ENCODE assay signal across 7 cellular contexts in the genomic region with DNA sequence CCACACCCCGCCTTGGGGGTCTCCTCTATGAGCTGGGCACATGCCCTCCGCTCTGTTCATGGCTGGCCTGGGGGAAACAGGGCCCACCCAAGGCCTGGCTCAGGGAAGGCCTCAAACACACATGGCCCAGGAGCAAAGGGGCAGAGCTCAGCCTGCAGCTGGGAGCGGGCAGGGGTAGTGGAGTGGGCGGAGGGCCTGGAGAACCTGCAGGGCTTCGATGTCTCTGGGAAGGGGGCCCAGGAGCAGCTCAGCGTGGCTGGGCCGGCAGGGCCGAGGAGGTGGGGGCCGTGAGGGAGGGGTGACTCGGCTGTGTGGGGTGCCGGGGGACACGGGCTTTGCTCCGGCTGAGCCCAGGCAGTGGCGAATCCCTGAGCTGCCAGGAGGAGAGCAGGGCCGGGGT. TPM values are rescaled to one million over a fixed set of nuclear protein-coding genes. Genes with fewer than 3 reads are reported as not detected.
A peak's percentile ranks its signal among the peaks of the same experiment; 100 is the strongest.
DNase-seq lines count a peak whose midpoint lies in the region; ATAC-seq and TF ChIP-seq lines count a peak whose summit lies in the region.
"Not testable (repeated sequence)": the region's sequence is repeated elsewhere in the genome, so short reads cannot be mapped to it uniquely, and the experiment has no call there.

No MANE protein-coding gene starts in this region.

- not testable (repeated sequence) for H3K9me2 ChIP-seq in OCI-LY1 (ENCODE audit: low read depth, low read length)

- POLR2A ChIA-PET in activated B cell treated with CpG ODN at 0.5 μM for 24 hours (lab: Charles Lee), result not testable (repeated sequence)

- not testable (repeated sequence) for H3K36me3 Mint-ChIP-seq in activated B cell treated with CpG ODN at 0.5 μM for 24 hours (ENCODE audit: low read depth)
- H3K36me3 Mint-ChIP-seq in endothelial cell (ENCODE audit: low read depth, unreplicated experiment), result peaks cover 47% of the 10 kb centered on the region
- H3K36me3 Mint-ChIP-seq in stimulated activated naive B cell treated with anti-CD40 and anti-IgM and Interleukin-4, amounts not matched to agents 10 μg/mL and 1 μg/mL and 100 μg/mL, for 72 hours, result peaks cover 31 to 42% of the 10 kb centered on the region in 2 donors

- H3K27me3 Mint-ChIP-seq in activated B cell treated with CpG ODN at 0.5 μM for 24 hours; stimulated activated naive B cell treated with anti-CD40 and anti-IgM and Interleukin-4, amounts not matched to agents 10 μg/mL and 1 μg/mL and 100 μg/mL, for 72 hours: not testable (repeated sequence)
- peaks cover 43% of the 10 kb centered on the region for H3K27me3 Mint-ChIP-seq in endothelial cell (ENCODE audit: unreplicated experiment)

- H3K9ac ChIP-seq in BLaER1, result not testable (repeated sequence)
- peak overlapping the region; percentile 30; the same call in 1 of the 2 replicates for H3K9ac ChIP-seq in KMS-11
- peak overlapping the region; percentile 62 for H3K9ac ChIP-seq in OCI-LY1 (ENCODE audit: low read length)

- not testable (repeated sequence) for H3K9me3 ChIP-seq in BLaER1; OCI-LY1 (ENCODE audit: low read length)

- peaks cover 30% of the 10 kb centered on the region for H3K79me2 ChIP-seq in KMS-11 (ENCODE audit: insufficient read depth, low read depth)
- H3K79me2 ChIP-seq in OCI-LY1 (ENCODE audit: insufficient read depth, low read length), result not testable (repeated sequence)

- H3K4me1 Mint-ChIP-seq in activated B cell treated with CpG ODN at 0.5 μM for 24 hours, result peaks cover 65% of the 10 kb centered on the region
- not testable (repeated sequence) for H3K4me1 Mint-ChIP-seq in endothelial cell (ENCODE audit: unreplicated experiment)
- H3K4me1 Mint-ChIP-seq in stimulated activated naive B cell treated with anti-CD40 and anti-IgM and Interleukin-4, amounts not matched to agents 10 μg/mL and 1 μg/mL and 100 μg/mL, for 72 hours, result peaks cover 59 to 67% of the 10 kb centered on the region in 2 donors

- H4K20me1 ChIP-seq in BLaER1; KMS-11 (ENCODE audit: insufficient read depth); OCI-LY1 (ENCODE audit: insufficient read depth, low read length): not testable (repeated sequence)

- H3F3A ChIP-seq in OCI-LY1 (ENCODE audit: insufficient read depth, low read length), result not testable (repeated sequence)

- H3K27ac Mint-ChIP-seq in activated B cell treated with CpG ODN at 0.5 μM for 24 hours, result peak overlapping the region; percentile 94
- not testable (repeated sequence) for H3K27ac Mint-ChIP-seq in endothelial cell (ENCODE audit: unreplicated experiment)
- peak overlapping the region; percentile 98 for H3K27ac Mint-ChIP-seq in stimulated activated naive B cell treated with anti-CD40 and anti-IgM and Interleukin-4, amounts not matched to agents 10 μg/mL and 1 μg/mL and 100 μg/mL, for 72 hours

- H3K4me3 Mint-ChIP-seq in activated B cell treated with CpG ODN at 0.5 μM for 24 hours, result not testable (repeated sequence)
- peak overlapping the region; percentile 77 for H3K4me3 Mint-ChIP-seq in endothelial cell (ENCODE audit: unreplicated experiment)
- peak overlapping the region in 1 of 2 donors; percentile 70 for H3K4me3 Mint-ChIP-seq in stimulated activated naive B cell treated with anti-CD40 and anti-IgM and Interleukin-4, amounts not matched to agents 10 μg/mL and 1 μg/mL and 100 μg/mL, for 72 hours

- not testable (repeated sequence) for H3K27me3 ChIP-seq in BLaER1; KMS-11 (ENCODE audit: insufficient read depth, low read depth); OCI-LY1 (ENCODE audit: insufficient read depth, low read length)

- H3K4me2 ChIP-seq in BLaER1, result peak overlapping the region; percentile 17
- not testable (repeated sequence) for H3K4me2 ChIP-seq in KMS-11; OCI-LY1 (ENCODE audit: low read length)

- intact Hi-C loops in activated B cell treated with CpG ODN at 0.5 μM for 24 hours (cut with micrococcal nuclease), result not testable (repeated sequence)

- H3K27ac ChIP-seq in BLaER1 (peak overlapping the region; percentile 44; the same call in 1 of the 2 replicates), KMS-11 (peak overlapping the region; percentile 86), OCI-LY1 (ENCODE audit: low read depth, low read length, poor library complexity, severe bottlenecking) (peak overlapping the region; percentile 97)

- not testable (repeated sequence) for H2AFZ ChIP-seq in KMS-11 (ENCODE audit: low read depth); OCI-LY1 (ENCODE audit: low read length)

- not testable (repeated sequence) for H3K9me3 Mint-ChIP-seq in activated B cell treated with CpG ODN at 0.5 μM for 24 hours
- H3K9me3 Mint-ChIP-seq in endothelial cell (ENCODE audit: unreplicated experiment), result peaks cover 44% of the 10 kb centered on the region
- peaks cover 21 to 22% of the 10 kb centered on the region in 2 donors for H3K9me3 Mint-ChIP-seq in stimulated activated naive B cell treated with anti-CD40 and anti-IgM and Interleukin-4, amounts not matched to agents 10 μg/mL and 1 μg/mL and 100 μg/mL, for 72 hours

- H3K36me3 ChIP-seq in BLaER1; KMS-11 (ENCODE audit: insufficient read depth); OCI-LY1 (ENCODE audit: insufficient read depth, low read length): not testable (repeated sequence)

- DNase-seq in activated B cell treated with CpG ODN at 0.5 μM for 24 hours; endothelial cell (ENCODE audit: low spot score); stimulated activated naive B cell treated with anti-CD40 and anti-IgM and Interleukin-4, amounts not matched to agents 10 μg/mL and 1 μg/mL and 100 μg/mL, for 72 hours: not testable (repeated sequence)
- DNase-seq in mesenteric fat pad (ENCODE audit: low spot score), result peak; percentile 57

- not testable (repeated sequence) for ATAC-seq in activated B cell treated with CpG ODN at 0.5 μM for 24 hours (ENCODE audit: low read depth); stimulated activated naive B cell treated with anti-CD40 and anti-IgM and Interleukin-4, amounts not matched to agents 10 μg/mL and 1 μg/mL and 100 μg/mL, for 72 hours (replicated peaks)

- H3K4me1 ChIP-seq in BLaER1, result peaks cover 59% of the 10 kb centered on the region
- peaks cover 70% of the 10 kb centered on the region for H3K4me1 ChIP-seq in KMS-11 (ENCODE audit: low read depth, poor library complexity, severe bottlenecking)
- H3K4me1 ChIP-seq in OCI-LY1 (ENCODE audit: insufficient read depth, low read length, severe bottlenecking), result peaks cover 85% of the 10 kb centered on the region

- H3K4me3 ChIP-seq in BLaER1; KMS-11 (IDR thresholded peaks at IDR 0.05; ENCODE audit: insufficient read depth, low read depth, low read length); OCI-LY1 (ENCODE audit: low read depth, low read length, poor library complexity, severe bottlenecking): not testable (repeated sequence)

- CTCF ChIA-PET in activated B cell treated with CpG ODN at 0.5 μM for 24 hours (lab: Charles Lee), result not testable (repeated sequence)

- not testable (repeated sequence) for TF ChIP-seq CTCF in KMS-11 (conservative IDR thresholded peaks at IDR 0.05; ENCODE audit: low read depth, low read length); OCI-LY1 (IDR thresholded peaks at IDR 0.05; ENCODE audit: low read length); activated B cell treated with CpG ODN at 0.5 μM for 24 hours (IDR thresholded peaks at IDR 0.05); endothelial cell (IDR thresholded peaks at IDR 0.05; ENCODE audit: unreplicated experiment)

RNA-seq across cellular contexts. Expression of a gene that starts 47.5 kb away (rescaled TPM):
- total RNA-seq in activated B cell treated with CpG ODN at 0.5 μM for 24 hours (0.95 and 1.6 TPM in 2 replicates), endothelial cell (ENCODE audit: unreplicated experiment) (1.6 TPM), mesenteric fat pad (2.1 TPM)

Comparison
In these comparisons a context has a peak if more than half of its experiments do, and no peak if none do; other contexts are left out.
1. H3K27ac ChIP-seq: peak in every context shown above with its lines; median percentile 97 in OCI-LY1; 86 in KMS-11; 44 in BLaER1.